Comparison of ENCODE assay signal across 1 cellular context in the genomic region with DNA sequence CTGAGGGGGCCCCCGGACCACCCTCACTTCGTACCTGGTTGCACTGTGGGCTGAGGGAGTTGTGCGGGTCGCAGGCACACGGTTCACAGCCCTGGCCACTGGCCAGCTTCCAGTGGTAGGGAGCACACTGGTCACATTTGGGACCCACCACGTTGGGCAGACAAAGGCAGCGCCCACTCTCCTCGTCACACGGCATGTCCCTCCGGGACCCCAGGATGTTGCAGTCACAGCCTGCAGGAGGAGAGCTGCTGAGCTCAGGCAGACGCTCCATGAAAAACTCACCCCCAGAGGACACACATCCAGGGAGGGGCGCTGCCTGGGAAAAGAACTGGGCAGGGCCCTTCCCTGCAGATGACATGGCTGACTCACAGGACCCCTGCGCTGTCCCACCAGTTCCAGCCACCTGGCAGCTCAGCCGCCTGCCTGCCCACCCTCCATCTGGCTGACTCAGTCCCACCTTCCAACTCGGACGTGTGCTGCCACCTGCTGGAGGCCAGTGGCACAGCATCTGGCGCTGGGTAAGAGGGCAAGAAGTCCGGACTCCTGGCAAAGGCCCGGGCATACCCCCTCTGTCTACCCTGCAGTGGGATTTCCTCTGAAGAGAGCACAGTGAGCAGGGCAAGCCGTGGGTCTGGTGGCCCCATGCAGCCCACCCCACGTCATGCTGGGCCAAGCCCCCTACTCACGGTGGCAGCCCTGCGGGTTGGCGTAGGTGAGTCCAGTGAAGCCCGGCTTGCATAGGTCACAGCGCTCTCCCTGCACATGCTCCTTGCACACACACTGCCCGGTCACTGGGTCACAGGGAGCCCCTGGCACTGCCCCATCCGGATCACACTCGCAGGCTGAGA.
TF ChIP-seq lines count a peak whose summit lies in the region.

No MANE protein-coding gene starts in this region.

TF ChIP-seq in K562, 482 proteins besides CTCF, POLR2A, EP300 and RAD21 (continued from another document and continues in another):
- TF ChIP-seq ZNF655 (CRISPR knock-in tag; IDR thresholded peaks at IDR 0.05) (no peak), RFX5 (IDR thresholded peaks at IDR 0.05; ENCODE audit: low read depth, low read length) (no peak), HDAC3 (IDR thresholded peaks at IDR 0.05; ENCODE audit: borderline replicate concordance, partially characterized antibody) (no peak), EGR1 (conservative IDR thresholded peaks at IDR 0.05) (no peak), PBX2 (CRISPR knock-in tag; IDR thresholded peaks at IDR 0.05; ENCODE audit: low read depth) (no peak), PBX2 (tag; conservative IDR thresholded peaks at IDR 0.05; ENCODE audit: low read depth) (no peak), ZNF224 (CRISPR knock-in tag; IDR thresholded peaks at IDR 0.05) (no peak), THRA (IDR thresholded peaks at IDR 0.05) (no peak), RBM15 (IDR thresholded peaks at IDR 0.05; ENCODE audit: insufficient read depth, low read length) (no peak), POLR2B (IDR thresholded peaks at IDR 0.05; ENCODE audit: low read depth, partially characterized antibody) (no peak), SP1 (CRISPR knock-in tag; IDR thresholded peaks at IDR 0.05) (no peak), CREM (IDR thresholded peaks at IDR 0.05; ENCODE audit: low read depth) (0 out of 2 replicates have a peak, but pooled peaks have one; percentile 34), NR2C1 (IDR thresholded peaks at IDR 0.05) (no peak), NR2C1 (tag; IDR thresholded peaks at IDR 0.05) (no peak), ZNF311 (CRISPR knock-in tag; IDR thresholded peaks at IDR 0.05) (no peak), RCOR1 (IDR thresholded peaks at IDR 0.05; ENCODE audit: borderline replicate concordance in 1 of 2, low read depth in 2 of 2, low read length in 2 of 2) (peak in 1 of 2 experiments; percentile 24; a peak in 1 of 4 replicates), CBX2 (IDR thresholded peaks at IDR 0.05; ENCODE audit: insufficient read depth, low read length, poor library complexity, severe bottlenecking) (no peak), YBX1 (IDR thresholded peaks at IDR 0.05) (no peak), ARID1B (IDR thresholded peaks at IDR 0.05) (no peak), ZFP36 (IDR thresholded peaks at IDR 0.05; ENCODE audit: low read depth, low read length, partially characterized antibody) (no peak), MCM5 (IDR thresholded peaks at IDR 0.05; ENCODE audit: low read depth) (no peak), RBM34 (IDR thresholded peaks at IDR 0.05; ENCODE audit: borderline replicate concordance, insufficient read depth, low read length) (no peak), CBFA2T3 (IDR thresholded peaks at IDR 0.05) (peak; percentile 32; the same call in 1 of the 2 replicates), NRF1 (conservative IDR thresholded peaks at IDR 0.05 in 1 of 2, IDR thresholded peaks at IDR 0.05 in 1 of 2) (0 out of 4 replicates have a peak, but pooled peaks of 1 of the 2 experiments have one; percentile 10), JUN (IDR thresholded peaks at IDR 0.05; ENCODE audit: borderline replicate concordance, low read depth, low read length) (peak; percentile 18; the same call in 1 of the 2 replicates), JUN (CRISPR knock-in tag; IDR thresholded peaks at IDR 0.05; ENCODE audit: borderline replicate concordance) (no peak), ZNF124 (CRISPR knock-in tag; IDR thresholded peaks at IDR 0.05) (no peak), AFF4 (CRISPR knock-in tag; IDR thresholded peaks at IDR 0.05) (no peak), HMGN3 (IDR thresholded peaks at IDR 0.05; ENCODE audit: borderline replicate concordance, extremely low read depth, insufficient read length, low read depth, low read length) (peak; percentile 47), FIP1L1 (IDR thresholded peaks at IDR 0.05; ENCODE audit: low read depth, low read length, poor library complexity, severe bottlenecking) (no peak), SRSF7 (optimal IDR thresholded peaks at IDR 0.05; ENCODE audit: low read depth, low read length) (no peak)
- TF ChIP-seq, protein P1, sequence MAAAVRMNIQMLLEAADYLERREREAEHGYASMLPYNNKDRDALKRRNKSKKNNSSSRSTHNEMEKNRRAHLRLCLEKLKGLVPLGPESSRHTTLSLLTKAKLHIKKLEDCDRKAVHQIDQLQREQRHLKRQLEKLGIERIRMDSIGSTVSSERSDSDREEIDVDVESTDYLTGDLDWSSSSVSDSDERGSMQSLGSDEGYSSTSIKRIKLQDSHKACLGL (CRISPR knock-in tag; IDR thresholded peaks at IDR 0.05; ENCODE audit: borderline replicate concordance, poor library complexity, severe bottlenecking), result no peak
- TF ChIP-seq, protein P2, sequence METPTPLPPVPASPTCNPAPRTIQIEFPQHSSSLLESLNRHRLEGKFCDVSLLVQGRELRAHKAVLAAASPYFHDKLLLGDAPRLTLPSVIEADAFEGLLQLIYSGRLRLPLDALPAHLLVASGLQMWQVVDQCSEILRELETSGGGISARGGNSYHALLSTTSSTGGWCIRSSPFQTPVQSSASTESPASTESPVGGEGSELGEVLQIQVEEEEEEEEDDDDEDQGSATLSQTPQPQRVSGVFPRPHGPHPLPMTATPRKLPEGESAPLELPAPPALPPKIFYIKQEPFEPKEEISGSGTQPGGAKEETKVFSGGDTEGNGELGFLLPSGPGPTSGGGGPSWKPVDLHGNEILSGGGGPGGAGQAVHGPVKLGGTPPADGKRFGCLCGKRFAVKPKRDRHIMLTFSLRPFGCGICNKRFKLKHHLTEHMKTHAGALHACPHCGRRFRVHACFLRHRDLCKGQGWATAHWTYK (CRISPR knock-in tag; IDR thresholded peaks at IDR 0.05), result no peak
- TF ChIP-seq, protein P3, sequence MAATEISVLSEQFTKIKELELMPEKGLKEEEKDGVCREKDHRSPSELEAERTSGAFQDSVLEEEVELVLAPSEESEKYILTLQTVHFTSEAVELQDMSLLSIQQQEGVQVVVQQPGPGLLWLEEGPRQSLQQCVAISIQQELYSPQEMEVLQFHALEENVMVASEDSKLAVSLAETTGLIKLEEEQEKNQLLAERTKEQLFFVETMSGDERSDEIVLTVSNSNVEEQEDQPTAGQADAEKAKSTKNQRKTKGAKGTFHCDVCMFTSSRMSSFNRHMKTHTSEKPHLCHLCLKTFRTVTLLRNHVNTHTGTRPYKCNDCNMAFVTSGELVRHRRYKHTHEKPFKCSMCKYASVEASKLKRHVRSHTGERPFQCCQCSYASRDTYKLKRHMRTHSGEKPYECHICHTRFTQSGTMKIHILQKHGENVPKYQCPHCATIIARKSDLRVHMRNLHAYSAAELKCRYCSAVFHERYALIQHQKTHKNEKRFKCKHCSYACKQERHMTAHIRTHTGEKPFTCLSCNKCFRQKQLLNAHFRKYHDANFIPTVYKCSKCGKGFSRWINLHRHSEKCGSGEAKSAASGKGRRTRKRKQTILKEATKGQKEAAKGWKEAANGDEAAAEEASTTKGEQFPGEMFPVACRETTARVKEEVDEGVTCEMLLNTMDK (IDR thresholded peaks at IDR 0.05; ENCODE audit: borderline replicate concordance, insufficient read depth, low read depth, low read length, poor library complexity, severe bottlenecking), result peak; percentile 79
- TF ChIP-seq, protein P4, sequence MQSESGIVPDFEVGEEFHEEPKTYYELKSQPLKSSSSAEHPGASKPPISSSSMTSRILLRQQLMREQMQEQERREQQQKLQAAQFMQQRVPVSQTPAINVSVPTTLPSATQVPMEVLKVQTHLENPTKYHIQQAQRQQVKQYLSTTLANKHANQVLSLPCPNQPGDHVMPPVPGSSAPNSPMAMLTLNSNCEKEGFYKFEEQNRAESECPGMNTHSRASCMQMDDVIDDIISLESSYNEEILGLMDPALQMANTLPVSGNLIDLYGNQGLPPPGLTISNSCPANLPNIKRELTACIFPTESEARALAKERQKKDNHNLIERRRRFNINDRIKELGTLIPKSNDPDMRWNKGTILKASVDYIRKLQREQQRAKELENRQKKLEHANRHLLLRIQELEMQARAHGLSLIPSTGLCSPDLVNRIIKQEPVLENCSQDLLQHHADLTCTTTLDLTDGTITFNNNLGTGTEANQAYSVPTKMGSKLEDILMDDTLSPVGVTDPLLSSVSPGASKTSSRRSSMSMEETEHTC (IDR thresholded peaks at IDR 0.05), result no peak
- TF ChIP-seq, protein P5, sequence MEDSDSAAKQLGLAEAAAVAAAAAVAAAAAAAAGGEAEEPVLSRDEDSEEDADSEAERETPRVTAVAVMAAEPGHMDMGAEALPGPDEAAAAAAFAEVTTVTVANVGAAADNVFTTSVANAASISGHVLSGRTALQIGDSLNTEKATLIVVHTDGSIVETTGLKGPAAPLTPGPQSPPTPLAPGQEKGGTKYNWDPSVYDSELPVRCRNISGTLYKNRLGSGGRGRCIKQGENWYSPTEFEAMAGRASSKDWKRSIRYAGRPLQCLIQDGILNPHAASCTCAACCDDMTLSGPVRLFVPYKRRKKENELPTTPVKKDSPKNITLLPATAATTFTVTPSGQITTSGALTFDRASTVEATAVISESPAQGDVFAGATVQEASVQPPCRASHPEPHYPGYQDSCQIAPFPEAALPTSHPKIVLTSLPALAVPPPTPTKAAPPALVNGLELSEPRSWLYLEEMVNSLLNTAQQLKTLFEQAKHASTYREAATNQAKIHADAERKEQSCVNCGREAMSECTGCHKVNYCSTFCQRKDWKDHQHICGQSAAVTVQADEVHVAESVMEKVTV (CRISPR knock-in tag; IDR thresholded peaks at IDR 0.05), result peak; percentile 44; the same call in 1 of the 2 replicates
